Comparison of ENCODE assay signal across 8 cellular contexts in genomic region chr6:142013286-142013685, GRCh38.
DNase-seq lines count a peak whose midpoint lies in the region; ATAC-seq and TF ChIP-seq lines count a peak whose summit lies in the region.

No MANE protein-coding gene starts in this region.

- no peaks in the 10 kb centered on the region for H3K36me3 Mint-ChIP-seq in activated T-cell treated with anti-CD3 and anti-CD28 coated beads, Interleukin-2, amount 50 U/mL, for 4 hours (ENCODE audit: insufficient read depth)

- H3K9me3 Mint-ChIP-seq in activated T-cell treated with anti-CD3 and anti-CD28 coated beads, Interleukin-2, amount 50 U/mL, for 4 hours, result peaks cover 3% of the 10 kb centered on the region

- DNase-seq in activated T-cell treated with anti-CD3 and anti-CD28 coated beads, Interleukin-2, amount 50 U/mL, for 4 hours, result no peak
- DNase-seq in activated T-cell treated with anti-CD3 and anti-CD28 coated beads, Interleukin-2, amount 50 U/mL, for 1 hour, result no peak
- DNase-seq in amniotic epithelial cell (ENCODE audit: low read depth) (peak; percentile 88), erythroblast (lab: John Stamatoyannopoulos, UW) (no peak), GM19238 (ENCODE audit: insufficient read length, low spot score) (no peak), OCI-M1 (lab: John Stamatoyannopoulos, UW) (no peak)
- DNase-seq in stimulated activated naive CD8-positive, alpha-beta T cell treated with anti-CD3 and anti-CD28 coated beads, Interleukin-15, Interleukin-2, amounts not matched to agents 100 U/mL and 50 U/mL, for 24 hours, result no peak

- H3K4me1 Mint-ChIP-seq in activated T-cell treated with anti-CD3 and anti-CD28 coated beads, Interleukin-2, amount 50 U/mL, for 4 hours (ENCODE audit: low read depth), result peaks cover 7% of the 10 kb centered on the region

- peaks cover 22% of the 10 kb centered on the region for H3K27me3 Mint-ChIP-seq in activated T-cell treated with anti-CD3 and anti-CD28 coated beads, Interleukin-2, amount 50 U/mL, for 4 hours (ENCODE audit: low read depth)

- no peak overlapping the region for H3K4me3 Mint-ChIP-seq in activated T-cell treated with anti-CD3 and anti-CD28 coated beads, Interleukin-2, amount 50 U/mL, for 4 hours

- TF ChIP-seq POLR2A in erythroblast (IDR thresholded peaks at IDR 0.05; ENCODE audit: low read length), result no peak

- peak; percentile 92 to 95 for ATAC-seq in activated T-cell treated with anti-CD3 and anti-CD28 coated beads, Interleukin-2, amount 50 U/mL, for 4 hours
- peak; percentile 57 for ATAC-seq in HG03066 (IDR thresholded peaks at IDR 0.05; ENCODE audit: low read depth, unreplicated experiment)
- ATAC-seq in stimulated activated naive CD8-positive, alpha-beta T cell treated with anti-CD3 and anti-CD28 coated beads, Interleukin-15, Interleukin-2, amounts not matched to agents 100 U/mL and 50 U/mL, for 24 hours, result peak; percentile 95
